In genomic region chr2:62524293-62524941, GRCh38 we compare ENCODE assay signal across 17 cellular contexts. TPM values are rescaled to one million over a fixed set of nuclear protein-coding genes. Genes with fewer than 3 reads are reported as not detected.
DNase-seq lines count a peak whose midpoint lies in the region; ATAC-seq and TF ChIP-seq lines count a peak whose summit lies in the region.
"Had no signal": no experiment of that assay in that cellular context is flagged by ENCODE, and none has a peak within 500 bp of the region (broad histone marks: within the 10 kb centered on the region; RNA-seq: fewer than 3 reads in every experiment).

No MANE protein-coding gene starts in this region.

- H3K4me3 Mint-ChIP-seq in activated T-cell treated with anti-CD3 and anti-CD28 coated beads, Interleukin-2, amount 50 U/mL, for 4 hours: no peak overlapping the region

- peaks cover 16% of the 10 kb centered on the region for H3K27me3 Mint-ChIP-seq in activated T-cell treated with anti-CD3 and anti-CD28 coated beads, Interleukin-2, amount 50 U/mL, for 4 hours (ENCODE audit: low read depth)

- H3K9me3 ChIP-seq in body of pancreas (no peaks in the 10 kb centered on the region), right cardiac atrium (ENCODE audit: control insufficient read depth, low read length) (no peaks in the 10 kb centered on the region), HAP-1 (0 out of 2 replicates have a peak, but pooled peaks cover 5% of the 10 kb centered on the region)

- ATAC-seq in Right ventricle myocardium inferior (peak; percentile 80), body of pancreas (peak; percentile 38), right cardiac atrium (peak; percentile 85 to 95), HG03520 (IDR thresholded peaks at IDR 0.05; ENCODE audit: unreplicated experiment) (no peak)
- no peak for ATAC-seq in activated T-cell treated with anti-CD3 and anti-CD28 coated beads, Interleukin-2, amount 50 U/mL, for 4 hours

- in situ Hi-C loops in HAP-1 (cut with MboI; ENCODE audit: low sequenced_read_pairs): no loop called here

- intact Hi-C loops in Right ventricle myocardium inferior (cut with DNase I): no loop called here
- intact Hi-C loops in cardiac septum (cut with DNase I): no loop called here
- intact Hi-C loops in body of pancreas (cut with DNase I): no loop called here
- intact Hi-C loops in right cardiac atrium (cut with DNase I): no loop called here

- H3K27me3 ChIP-seq in body of pancreas (no peaks in the 10 kb centered on the region), right cardiac atrium (ENCODE audit: control insufficient read depth, insufficient read depth) (no peaks in the 10 kb centered on the region), HAP-1 (ENCODE audit: low read depth) (no peaks in the 10 kb centered on the region)
- H3K27me3 ChIP-seq: BLaER1 treated with 17β-estradiol and CSF1 and Interleukin-3, amounts not matched to agents 10 nM and 100 nM had no signal

- TF ChIP-seq CTCF in body of pancreas (IDR thresholded peaks at IDR 0.05): no peak

- H3K4me3 ChIP-seq in body of pancreas (no peak overlapping the region), right cardiac atrium (ENCODE audit: low read length) (no peak overlapping the region), HAP-1 (no peak overlapping the region)
- H3K4me3 ChIP-seq: BLaER1 treated with 17β-estradiol and CSF1 and Interleukin-3, amounts not matched to agents 10 nM and 100 nM had no signal

- no peak for DNase-seq in Right ventricle myocardium inferior (ENCODE audit: missing footprints)
- DNase-seq in cardiac septum (ENCODE audit: low spot score): no peak
- DNase-seq in body of pancreas: no peak
- no peak for DNase-seq in right cardiac atrium
- no peak for DNase-seq in occipital lobe (lab: John Stamatoyannopoulos, UW)
- no peak for DNase-seq in activated T-cell treated with anti-CD3 and anti-CD28 coated beads, Interleukin-2, amount 50 U/mL, for 4 hours
- DNase-seq in HAP-1 (ENCODE audit: low spot score in 2 of 2): no peak
- DNase-seq: 8988T, DMS79 treated with DMSO at 0.1 percent for 48 hours, KG1, NCI-H1417 treated with DMSO at 0.1 percent for 48 hours, NCI-H1930, NCI-H748 treated with DMSO at 0.1 percent for 48 hours, OCI-M1 had no signal

- no peaks in the 10 kb centered on the region for H3K36me3 Mint-ChIP-seq in activated T-cell treated with anti-CD3 and anti-CD28 coated beads, Interleukin-2, amount 50 U/mL, for 4 hours (ENCODE audit: insufficient read depth)

- no peaks in the 10 kb centered on the region for H3K9me3 Mint-ChIP-seq in activated T-cell treated with anti-CD3 and anti-CD28 coated beads, Interleukin-2, amount 50 U/mL, for 4 hours

- H3K36me3 ChIP-seq in body of pancreas (replicated peaks in 1 of 2; ENCODE audit: insufficient read depth in 1 of 2, low read depth in 2 of 2) (no peaks in the 10 kb centered on the region), HAP-1 (replicated peaks) (no peaks in the 10 kb centered on the region)
- H3K36me3 ChIP-seq: BLaER1 treated with 17β-estradiol and CSF1 and Interleukin-3, amounts not matched to agents 10 nM and 100 nM had no signal

- H3K27ac ChIP-seq in body of pancreas (peak overlapping the region in 1 of 4 donors; percentile 3), right cardiac atrium (ENCODE audit: low read length) (no peak overlapping the region)
- H3K27ac ChIP-seq: BLaER1 treated with 17β-estradiol and CSF1 and Interleukin-3, amounts not matched to agents 10 nM and 100 nM; RWPE1 had no signal

- no peaks in the 10 kb centered on the region for H3K4me1 Mint-ChIP-seq in activated T-cell treated with anti-CD3 and anti-CD28 coated beads, Interleukin-2, amount 50 U/mL, for 4 hours (ENCODE audit: low read depth)

- no peak for TF ChIP-seq POLR2A in body of pancreas (IDR thresholded peaks at IDR 0.05)

- H3K4me1 ChIP-seq in body of pancreas (peaks cover 40% of the 10 kb centered on the region), right cardiac atrium (ENCODE audit: control insufficient read depth, insufficient read depth, low read length) (no peaks in the 10 kb centered on the region), HAP-1 (peaks cover 26% of the 10 kb centered on the region)
- H3K4me1 ChIP-seq: BLaER1 treated with 17β-estradiol and CSF1 and Interleukin-3, amounts not matched to agents 10 nM and 100 nM had no signal

- 38 to 52% methylated on average over 5 of the region's 5 CpGs for WGBS in body of pancreas, 2 donors
- WGBS in right cardiac atrium: 45% methylated on average over 5 of the region's 5 CpGs

RNA-seq across cellular contexts. Expression of gene TMEM17, which starts 18.4 kb away (rescaled TPM):
- 1.3 TPM for total RNA-seq in Right ventricle myocardium inferior
- total RNA-seq in cardiac septum: 1.4 TPM
- total RNA-seq in body of pancreas: 1 to 10 TPM; 2.3 to 3.3 TPM
- 1 to 10 TPM; 1.5 to 2.9 (median 1.7) TPM for total RNA-seq in right cardiac atrium
- 2.0 TPM for polyA plus RNA-seq in right cardiac atrium
- total RNA-seq in occipital lobe: 6.4 TPM
- under 1 TPM in 2 of 3 donors, not detected in 1; 0.08 to 0.15 TPM for total RNA-seq in activated T-cell treated with anti-CD3 and anti-CD28 coated beads, Interleukin-2, amount 50 U/mL, for 4 hours

Comparison
In these comparisons a context has a peak if more than half of its experiments do, and no peak if none do; other contexts are left out.
1. ATAC-seq: peak in Right ventricle myocardium inferior (single experiment), body of pancreas (single experiment) and right cardiac atrium (2 of 2); none in activated T-cell treated with anti-CD3 and anti-CD28 coated beads, Interleukin-2, amount 50 U/mL, for 4 hours (0 of 2) and HG03520 (single experiment).